In genomic region chr20:53569606-53570307, GRCh38 we compare ENCODE assay signal across 1 cellular context.
TF ChIP-seq lines count a peak whose summit lies in the region.

No MANE protein-coding gene starts in this region.

TF ChIP-seq in HepG2, 621 proteins besides CTCF, POLR2A, EP300 and RAD21:
- TF ChIP-seq, protein P1, sequence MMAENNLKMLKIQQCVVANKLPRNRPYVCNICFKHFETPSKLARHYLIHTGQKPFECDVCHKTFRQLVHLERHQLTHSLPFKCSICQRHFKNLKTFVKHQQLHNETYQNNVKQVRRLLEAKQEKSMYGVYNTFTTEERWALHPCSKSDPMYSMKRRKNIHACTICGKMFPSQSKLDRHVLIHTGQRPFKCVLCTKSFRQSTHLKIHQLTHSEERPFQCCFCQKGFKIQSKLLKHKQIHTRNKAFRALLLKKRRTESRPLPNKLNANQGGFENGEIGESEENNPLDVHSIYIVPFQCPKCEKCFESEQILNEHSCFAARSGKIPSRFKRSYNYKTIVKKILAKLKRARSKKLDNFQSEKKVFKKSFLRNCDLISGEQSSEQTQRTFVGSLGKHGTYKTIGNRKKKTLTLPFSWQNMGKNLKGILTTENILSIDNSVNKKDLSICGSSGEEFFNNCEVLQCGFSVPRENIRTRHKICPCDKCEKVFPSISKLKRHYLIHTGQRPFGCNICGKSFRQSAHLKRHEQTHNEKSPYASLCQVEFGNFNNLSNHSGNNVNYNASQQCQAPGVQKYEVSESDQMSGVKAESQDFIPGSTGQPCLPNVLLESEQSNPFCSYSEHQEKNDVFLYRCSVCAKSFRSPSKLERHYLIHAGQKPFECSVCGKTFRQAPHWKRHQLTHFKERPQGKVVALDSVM (CRISPR knock-in tag; IDR thresholded peaks at IDR 0.05), result peak; percentile 50; the same call in 1 of the 2 replicates
- TF ChIP-seq HNRNPK (IDR thresholded peaks at IDR 0.05; ENCODE audit: low read depth, low read length, poor library complexity, severe bottlenecking), result no peak
- no peak for TF ChIP-seq HOXD1 (CRISPR knock-in tag; IDR thresholded peaks at IDR 0.05)
- TF ChIP-seq PAF1 (CRISPR knock-in tag; IDR thresholded peaks at IDR 0.05), result 0 out of 2 replicates have a peak, but pooled peaks have one; percentile 20
- TF ChIP-seq ZNF672 (CRISPR knock-in tag; IDR thresholded peaks at IDR 0.05), result no peak
- TF ChIP-seq, protein P2, sequence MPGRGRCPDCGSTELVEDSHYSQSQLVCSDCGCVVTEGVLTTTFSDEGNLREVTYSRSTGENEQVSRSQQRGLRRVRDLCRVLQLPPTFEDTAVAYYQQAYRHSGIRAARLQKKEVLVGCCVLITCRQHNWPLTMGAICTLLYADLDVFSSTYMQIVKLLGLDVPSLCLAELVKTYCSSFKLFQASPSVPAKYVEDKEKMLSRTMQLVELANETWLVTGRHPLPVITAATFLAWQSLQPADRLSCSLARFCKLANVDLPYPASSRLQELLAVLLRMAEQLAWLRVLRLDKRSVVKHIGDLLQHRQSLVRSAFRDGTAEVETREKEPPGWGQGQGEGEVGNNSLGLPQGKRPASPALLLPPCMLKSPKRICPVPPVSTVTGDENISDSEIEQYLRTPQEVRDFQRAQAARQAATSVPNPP (CRISPR knock-in tag; IDR thresholded peaks at IDR 0.05), result 0 out of 2 replicates have a peak, but pooled peaks have one; percentile 1
- no peak for TF ChIP-seq AKAP8 (CRISPR knock-in tag; IDR thresholded peaks at IDR 0.05)
- TF ChIP-seq NR2F6 (IDR thresholded peaks at IDR 0.05), result no peak
- no peak for TF ChIP-seq NR2F6 (CRISPR knock-in tag; IDR thresholded peaks at IDR 0.05)
- 0 out of 2 replicates have a peak, but pooled peaks have one; percentile 7 for TF ChIP-seq ZNF878 (CRISPR knock-in tag; IDR thresholded peaks at IDR 0.05)
- TF ChIP-seq PRDM10 (CRISPR knock-in tag; IDR thresholded peaks at IDR 0.05; ENCODE audit: low read depth), result no peak
- TF ChIP-seq ZNF263 (CRISPR knock-in tag; IDR thresholded peaks at IDR 0.05), result peak; percentile 23; the same call in 1 of the 2 replicates
- TF ChIP-seq ZNF883 (CRISPR knock-in tag; IDR thresholded peaks at IDR 0.05; ENCODE audit: not compliant biosample characterization), result peak; percentile 25
- TF ChIP-seq ZNF501 (CRISPR knock-in tag; IDR thresholded peaks at IDR 0.05), result peak; percentile 46; the same call in 1 of the 2 replicates
- TF ChIP-seq ZNF224 (CRISPR knock-in tag; IDR thresholded peaks at IDR 0.05), result no peak
- TF ChIP-seq HHEX (CRISPR knock-in tag; IDR thresholded peaks at IDR 0.05), result no peak
- no peak for TF ChIP-seq SAFB2 (CRISPR knock-in tag; IDR thresholded peaks at IDR 0.05; ENCODE audit: borderline replicate concordance, low read depth)
- TF ChIP-seq FOXP1 (IDR thresholded peaks at IDR 0.05), result no peak
- no peak for TF ChIP-seq FOXP1 (CRISPR knock-in tag; IDR thresholded peaks at IDR 0.05)
